1 cellular context compared by ENCODE assay signal in the genomic region with DNA sequence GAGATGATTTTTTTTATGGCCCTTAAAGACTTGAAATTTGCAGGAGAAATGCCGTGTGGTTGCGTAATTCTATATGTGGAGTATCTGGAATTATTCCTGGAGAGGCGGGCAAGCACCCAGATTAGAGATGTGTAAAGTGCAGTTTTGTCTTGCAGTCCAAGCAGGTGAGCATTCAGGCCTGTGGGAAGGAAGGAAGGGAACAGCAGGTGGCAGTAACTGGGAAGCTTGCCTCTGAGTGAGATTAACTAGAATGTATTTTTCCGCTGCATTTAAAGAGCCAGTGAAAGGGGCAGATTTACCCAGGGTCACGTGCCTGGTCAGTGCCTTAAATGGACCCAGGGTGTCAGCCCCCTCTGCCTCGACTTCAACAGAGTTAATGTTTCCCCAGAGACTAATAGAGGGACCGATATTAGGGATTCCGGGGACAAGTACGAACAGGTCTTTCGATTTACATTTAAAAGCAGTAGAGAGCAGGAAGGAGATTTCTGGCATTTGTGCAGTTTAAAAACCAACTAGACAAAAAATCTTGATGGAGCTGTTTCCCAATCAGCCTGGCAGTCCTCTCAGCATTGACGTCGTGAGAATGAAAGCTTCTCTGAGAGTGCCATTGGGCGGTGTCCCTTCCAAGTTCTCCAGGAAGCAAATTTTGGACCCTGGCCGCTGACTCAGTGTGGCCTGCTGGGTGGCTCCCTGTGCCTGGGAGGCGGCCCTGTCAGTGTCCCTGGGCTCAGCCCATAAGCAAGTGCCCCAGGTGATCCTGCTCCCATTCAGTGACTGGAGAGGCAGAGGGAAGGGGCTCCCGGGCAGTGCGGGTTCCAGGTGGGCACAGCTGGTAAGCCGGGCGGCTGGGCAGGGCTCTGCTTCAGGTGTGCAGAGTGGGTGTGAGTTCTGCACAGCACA.
TF ChIP-seq lines count a peak whose summit lies in the region.

No MANE protein-coding gene starts in this region.

TF ChIP-seq in HepG2, 621 proteins besides CTCF, POLR2A, EP300 and RAD21 (continued from another document and continues in another):
- TF ChIP-seq REPIN1 (CRISPR knock-in tag; IDR thresholded peaks at IDR 0.05; ENCODE audit: borderline replicate concordance, low read depth) (peak; percentile 49; the same call in 1 of the 2 replicates), FOXK1 (CRISPR knock-in tag; IDR thresholded peaks at IDR 0.05; ENCODE audit: borderline replicate concordance, low read depth) (0 out of 2 replicates have a peak, but pooled peaks have one; percentile 29), PRPF4 (IDR thresholded peaks at IDR 0.05; ENCODE audit: low read depth, low read length, poor library complexity, severe bottlenecking) (no peak), ZNF232 (CRISPR knock-in tag; IDR thresholded peaks at IDR 0.05; ENCODE audit: borderline replicate concordance) (peak; percentile 52; the same call in 1 of the 2 replicates), MTA3 (CRISPR knock-in tag; IDR thresholded peaks at IDR 0.05) (no peak), ZNF564 (CRISPR knock-in tag; IDR thresholded peaks at IDR 0.05) (no peak), CCDC6 (CRISPR knock-in tag; IDR thresholded peaks at IDR 0.05) (no peak), ZNF605 (CRISPR knock-in tag; IDR thresholded peaks at IDR 0.05) (peak; percentile 12; the same call in 1 of the 2 replicates), PRMT3 (CRISPR knock-in tag; IDR thresholded peaks at IDR 0.05; ENCODE audit: borderline replicate concordance, low read depth) (no peak), NKX3-1 (CRISPR knock-in tag; IDR thresholded peaks at IDR 0.05) (0 out of 2 replicates have a peak, but pooled peaks have one; percentile 42), ATF7 (IDR thresholded peaks at IDR 0.05) (no peak), ATF7 (CRISPR knock-in tag; IDR thresholded peaks at IDR 0.05) (no peak), ZNF121 (CRISPR knock-in tag; IDR thresholded peaks at IDR 0.05) (no peak), BRD4 (CRISPR knock-in tag; IDR thresholded peaks at IDR 0.05) (0 out of 2 replicates have a peak, but pooled peaks have one; percentile 34), ZNF713 (CRISPR knock-in tag; IDR thresholded peaks at IDR 0.05) (no peak), HDAC2 (CRISPR knock-in tag; IDR thresholded peaks at IDR 0.05) (peak; percentile 50; the same call in 1 of the 2 replicates), AKAP8 (CRISPR knock-in tag; IDR thresholded peaks at IDR 0.05) (no peak), ZIK1 (CRISPR knock-in tag; IDR thresholded peaks at IDR 0.05; ENCODE audit: borderline replicate concordance, low read depth) (no peak), SRY (CRISPR knock-in tag; IDR thresholded peaks at IDR 0.05) (no peak), FOXP1 (IDR thresholded peaks at IDR 0.05) (no peak), FOXP1 (CRISPR knock-in tag; IDR thresholded peaks at IDR 0.05) (no peak)
- TF ChIP-seq, protein P1, sequence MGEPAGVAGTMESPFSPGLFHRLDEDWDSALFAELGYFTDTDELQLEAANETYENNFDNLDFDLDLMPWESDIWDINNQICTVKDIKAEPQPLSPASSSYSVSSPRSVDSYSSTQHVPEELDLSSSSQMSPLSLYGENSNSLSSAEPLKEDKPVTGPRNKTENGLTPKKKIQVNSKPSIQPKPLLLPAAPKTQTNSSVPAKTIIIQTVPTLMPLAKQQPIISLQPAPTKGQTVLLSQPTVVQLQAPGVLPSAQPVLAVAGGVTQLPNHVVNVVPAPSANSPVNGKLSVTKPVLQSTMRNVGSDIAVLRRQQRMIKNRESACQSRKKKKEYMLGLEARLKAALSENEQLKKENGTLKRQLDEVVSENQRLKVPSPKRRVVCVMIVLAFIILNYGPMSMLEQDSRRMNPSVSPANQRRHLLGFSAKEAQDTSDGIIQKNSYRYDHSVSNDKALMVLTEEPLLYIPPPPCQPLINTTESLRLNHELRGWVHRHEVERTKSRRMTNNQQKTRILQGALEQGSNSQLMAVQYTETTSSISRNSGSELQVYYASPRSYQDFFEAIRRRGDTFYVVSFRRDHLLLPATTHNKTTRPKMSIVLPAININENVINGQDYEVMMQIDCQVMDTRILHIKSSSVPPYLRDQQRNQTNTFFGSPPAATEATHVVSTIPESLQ (CRISPR knock-in tag; conservative IDR thresholded peaks at IDR 0.05): no peak
- TF ChIP-seq, protein P2, sequence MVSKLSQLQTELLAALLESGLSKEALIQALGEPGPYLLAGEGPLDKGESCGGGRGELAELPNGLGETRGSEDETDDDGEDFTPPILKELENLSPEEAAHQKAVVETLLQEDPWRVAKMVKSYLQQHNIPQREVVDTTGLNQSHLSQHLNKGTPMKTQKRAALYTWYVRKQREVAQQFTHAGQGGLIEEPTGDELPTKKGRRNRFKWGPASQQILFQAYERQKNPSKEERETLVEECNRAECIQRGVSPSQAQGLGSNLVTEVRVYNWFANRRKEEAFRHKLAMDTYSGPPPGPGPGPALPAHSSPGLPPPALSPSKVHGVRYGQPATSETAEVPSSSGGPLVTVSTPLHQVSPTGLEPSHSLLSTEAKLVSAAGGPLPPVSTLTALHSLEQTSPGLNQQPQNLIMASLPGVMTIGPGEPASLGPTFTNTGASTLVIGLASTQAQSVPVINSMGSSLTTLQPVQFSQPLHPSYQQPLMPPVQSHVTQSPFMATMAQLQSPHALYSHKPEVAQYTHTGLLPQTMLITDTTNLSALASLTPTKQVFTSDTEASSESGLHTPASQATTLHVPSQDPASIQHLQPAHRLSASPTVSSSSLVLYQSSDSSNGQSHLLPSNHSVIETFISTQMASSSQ (IDR thresholded peaks at IDR 0.05; ENCODE audit: low read depth): 0 out of 2 replicates have a peak, but pooled peaks have one; percentile 8
- TF ChIP-seq, protein P2 (CRISPR knock-in tag; IDR thresholded peaks at IDR 0.05; ENCODE audit: borderline replicate concordance): peak; percentile 64; the same call in 1 of the 2 replicates
- TF ChIP-seq, protein P3, sequence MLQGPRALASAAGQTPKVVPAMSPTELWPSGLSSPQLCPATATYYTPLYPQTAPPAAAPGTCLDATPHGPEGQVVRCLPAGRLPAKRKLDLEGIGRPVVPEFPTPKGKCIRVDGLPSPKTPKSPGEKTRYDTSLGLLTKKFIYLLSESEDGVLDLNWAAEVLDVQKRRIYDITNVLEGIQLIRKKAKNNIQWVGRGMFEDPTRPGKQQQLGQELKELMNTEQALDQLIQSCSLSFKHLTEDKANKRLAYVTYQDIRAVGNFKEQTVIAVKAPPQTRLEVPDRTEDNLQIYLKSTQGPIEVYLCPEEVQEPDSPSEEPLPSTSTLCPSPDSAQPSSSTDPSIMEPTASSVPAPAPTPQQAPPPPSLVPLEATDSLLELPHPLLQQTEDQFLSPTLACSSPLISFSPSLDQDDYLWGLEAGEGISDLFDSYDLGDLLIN (CRISPR knock-in tag; IDR thresholded peaks at IDR 0.05; ENCODE audit: borderline replicate concordance): no peak
- TF ChIP-seq, protein P4, sequence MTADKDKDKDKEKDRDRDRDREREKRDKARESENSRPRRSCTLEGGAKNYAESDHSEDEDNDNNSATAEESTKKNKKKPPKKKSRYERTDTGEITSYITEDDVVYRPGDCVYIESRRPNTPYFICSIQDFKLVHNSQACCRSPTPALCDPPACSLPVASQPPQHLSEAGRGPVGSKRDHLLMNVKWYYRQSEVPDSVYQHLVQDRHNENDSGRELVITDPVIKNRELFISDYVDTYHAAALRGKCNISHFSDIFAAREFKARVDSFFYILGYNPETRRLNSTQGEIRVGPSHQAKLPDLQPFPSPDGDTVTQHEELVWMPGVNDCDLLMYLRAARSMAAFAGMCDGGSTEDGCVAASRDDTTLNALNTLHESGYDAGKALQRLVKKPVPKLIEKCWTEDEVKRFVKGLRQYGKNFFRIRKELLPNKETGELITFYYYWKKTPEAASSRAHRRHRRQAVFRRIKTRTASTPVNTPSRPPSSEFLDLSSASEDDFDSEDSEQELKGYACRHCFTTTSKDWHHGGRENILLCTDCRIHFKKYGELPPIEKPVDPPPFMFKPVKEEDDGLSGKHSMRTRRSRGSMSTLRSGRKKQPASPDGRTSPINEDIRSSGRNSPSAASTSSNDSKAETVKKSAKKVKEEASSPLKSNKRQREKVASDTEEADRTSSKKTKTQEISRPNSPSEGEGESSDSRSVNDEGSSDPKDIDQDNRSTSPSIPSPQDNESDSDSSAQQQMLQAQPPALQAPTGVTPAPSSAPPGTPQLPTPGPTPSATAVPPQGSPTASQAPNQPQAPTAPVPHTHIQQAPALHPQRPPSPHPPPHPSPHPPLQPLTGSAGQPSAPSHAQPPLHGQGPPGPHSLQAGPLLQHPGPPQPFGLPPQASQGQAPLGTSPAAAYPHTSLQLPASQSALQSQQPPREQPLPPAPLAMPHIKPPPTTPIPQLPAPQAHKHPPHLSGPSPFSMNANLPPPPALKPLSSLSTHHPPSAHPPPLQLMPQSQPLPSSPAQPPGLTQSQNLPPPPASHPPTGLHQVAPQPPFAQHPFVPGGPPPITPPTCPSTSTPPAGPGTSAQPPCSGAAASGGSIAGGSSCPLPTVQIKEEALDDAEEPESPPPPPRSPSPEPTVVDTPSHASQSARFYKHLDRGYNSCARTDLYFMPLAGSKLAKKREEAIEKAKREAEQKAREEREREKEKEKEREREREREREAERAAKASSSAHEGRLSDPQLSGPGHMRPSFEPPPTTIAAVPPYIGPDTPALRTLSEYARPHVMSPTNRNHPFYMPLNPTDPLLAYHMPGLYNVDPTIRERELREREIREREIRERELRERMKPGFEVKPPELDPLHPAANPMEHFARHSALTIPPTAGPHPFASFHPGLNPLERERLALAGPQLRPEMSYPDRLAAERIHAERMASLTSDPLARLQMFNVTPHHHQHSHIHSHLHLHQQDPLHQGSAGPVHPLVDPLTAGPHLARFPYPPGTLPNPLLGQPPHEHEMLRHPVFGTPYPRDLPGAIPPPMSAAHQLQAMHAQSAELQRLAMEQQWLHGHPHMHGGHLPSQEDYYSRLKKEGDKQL (CRISPR knock-in tag; IDR thresholded peaks at IDR 0.05; ENCODE audit: low read depth): no peak
- TF ChIP-seq, protein P5, sequence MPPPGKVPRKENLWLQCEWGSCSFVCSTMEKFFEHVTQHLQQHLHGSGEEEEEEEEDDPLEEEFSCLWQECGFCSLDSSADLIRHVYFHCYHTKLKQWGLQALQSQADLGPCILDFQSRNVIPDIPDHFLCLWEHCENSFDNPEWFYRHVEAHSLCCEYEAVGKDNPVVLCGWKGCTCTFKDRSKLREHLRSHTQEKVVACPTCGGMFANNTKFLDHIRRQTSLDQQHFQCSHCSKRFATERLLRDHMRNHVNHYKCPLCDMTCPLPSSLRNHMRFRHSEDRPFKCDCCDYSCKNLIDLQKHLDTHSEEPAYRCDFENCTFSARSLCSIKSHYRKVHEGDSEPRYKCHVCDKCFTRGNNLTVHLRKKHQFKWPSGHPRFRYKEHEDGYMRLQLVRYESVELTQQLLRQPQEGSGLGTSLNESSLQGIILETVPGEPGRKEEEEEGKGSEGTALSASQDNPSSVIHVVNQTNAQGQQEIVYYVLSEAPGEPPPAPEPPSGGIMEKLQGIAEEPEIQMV (CRISPR knock-in tag; IDR thresholded peaks at IDR 0.05; ENCODE audit: low read depth): no peak
- TF ChIP-seq, protein P6, sequence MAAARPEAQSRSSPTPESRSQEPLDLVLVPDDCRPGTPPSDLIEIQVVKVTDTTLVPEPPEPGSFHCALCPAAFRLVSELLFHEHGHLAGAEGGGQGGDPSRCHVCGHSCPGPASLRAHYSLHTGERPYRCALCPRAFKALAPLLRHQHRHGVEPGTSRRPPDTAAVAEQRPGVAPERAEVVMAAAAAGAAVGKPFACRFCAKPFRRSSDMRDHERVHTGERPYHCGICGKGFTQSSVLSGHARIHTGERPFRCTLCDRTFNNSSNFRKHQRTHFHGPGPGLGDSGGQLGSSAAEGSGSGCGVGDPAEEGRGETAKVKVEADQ (CRISPR knock-in tag; IDR thresholded peaks at IDR 0.05; ENCODE audit: borderline replicate concordance): 0 out of 2 replicates have a peak, but pooled peaks have one; percentile 27
- TF ChIP-seq, protein P7, sequence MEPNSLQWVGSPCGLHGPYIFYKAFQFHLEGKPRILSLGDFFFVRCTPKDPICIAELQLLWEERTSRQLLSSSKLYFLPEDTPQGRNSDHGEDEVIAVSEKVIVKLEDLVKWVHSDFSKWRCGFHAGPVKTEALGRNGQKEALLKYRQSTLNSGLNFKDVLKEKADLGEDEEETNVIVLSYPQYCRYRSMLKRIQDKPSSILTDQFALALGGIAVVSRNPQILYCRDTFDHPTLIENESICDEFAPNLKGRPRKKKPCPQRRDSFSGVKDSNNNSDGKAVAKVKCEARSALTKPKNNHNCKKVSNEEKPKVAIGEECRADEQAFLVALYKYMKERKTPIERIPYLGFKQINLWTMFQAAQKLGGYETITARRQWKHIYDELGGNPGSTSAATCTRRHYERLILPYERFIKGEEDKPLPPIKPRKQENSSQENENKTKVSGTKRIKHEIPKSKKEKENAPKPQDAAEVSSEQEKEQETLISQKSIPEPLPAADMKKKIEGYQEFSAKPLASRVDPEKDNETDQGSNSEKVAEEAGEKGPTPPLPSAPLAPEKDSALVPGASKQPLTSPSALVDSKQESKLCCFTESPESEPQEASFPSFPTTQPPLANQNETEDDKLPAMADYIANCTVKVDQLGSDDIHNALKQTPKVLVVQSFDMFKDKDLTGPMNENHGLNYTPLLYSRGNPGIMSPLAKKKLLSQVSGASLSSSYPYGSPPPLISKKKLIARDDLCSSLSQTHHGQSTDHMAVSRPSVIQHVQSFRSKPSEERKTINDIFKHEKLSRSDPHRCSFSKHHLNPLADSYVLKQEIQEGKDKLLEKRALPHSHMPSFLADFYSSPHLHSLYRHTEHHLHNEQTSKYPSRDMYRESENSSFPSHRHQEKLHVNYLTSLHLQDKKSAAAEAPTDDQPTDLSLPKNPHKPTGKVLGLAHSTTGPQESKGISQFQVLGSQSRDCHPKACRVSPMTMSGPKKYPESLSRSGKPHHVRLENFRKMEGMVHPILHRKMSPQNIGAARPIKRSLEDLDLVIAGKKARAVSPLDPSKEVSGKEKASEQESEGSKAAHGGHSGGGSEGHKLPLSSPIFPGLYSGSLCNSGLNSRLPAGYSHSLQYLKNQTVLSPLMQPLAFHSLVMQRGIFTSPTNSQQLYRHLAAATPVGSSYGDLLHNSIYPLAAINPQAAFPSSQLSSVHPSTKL (CRISPR knock-in tag; IDR thresholded peaks at IDR 0.05): peak; percentile 37
